ENCODE assay signal across 12 cellular contexts in genomic region chr17:75853410-75853809, GRCh38. TPM values are rescaled to one million over a fixed set of nuclear protein-coding genes. Genes with fewer than 3 reads are reported as not detected.
DNase-seq lines count a peak whose midpoint lies in the region; ATAC-seq, FAIRE-seq and TF ChIP-seq lines count a peak whose summit lies in the region.
"Had no signal": no experiment of that assay in that cellular context is flagged by ENCODE, and none has a peak within 500 bp of the region (broad histone marks: within the 10 kb centered on the region; RNA-seq: fewer than 3 reads in every experiment).

No MANE protein-coding gene starts in this region.

- peaks cover 7 to 23% of the 10 kb centered on the region in 2 experiments for H3K36me3 ChIP-seq in HepG2 (replicated peaks in 1 of 2; ENCODE audit: control insufficient read depth in 1 of 2, insufficient read depth in 2 of 2, low read length in 2 of 2)

- peak overlapping the region; percentile 40 for H3K27ac Mint-ChIP-seq in activated CD8-positive, alpha-beta memory T cell treated with anti-CD3 and anti-CD28 coated beads, Interleukin-2, amount 10 ng/mL, durations not matched to agents 7 days and 5 days

- FAIRE-seq in HepG2 (lab: Jason Lieb, UNC): no peak
- FAIRE-seq: TTC549 had no signal

- 96% methylated on average over 5 of the region's 5 CpGs for WGBS in HepG2 (ENCODE audit: low lambda C conversion rate)

- no peak for TF ChIP-seq EP300 in HepG2 (IDR thresholded peaks at IDR 0.05; ENCODE audit: low read depth in 2 of 2, low read length in 2 of 2)
- TF ChIP-seq EP300 in HepG2 (CRISPR knock-in tag; IDR thresholded peaks at IDR 0.05; ENCODE audit: borderline replicate concordance): no peak

- H3K79me2 ChIP-seq in HepG2 (ENCODE audit: insufficient read depth, low read length): peaks cover 17% of the 10 kb centered on the region

- CTCF ChIA-PET in activated CD8-positive, alpha-beta memory T cell treated with anti-CD3 and anti-CD28 coated beads, Interleukin-2, amount 10 ng/mL, durations not matched to agents 7 days and 5 days (lab: Charles Lee): interaction anchor here (2.8 to 12.8 kb wide), 6 partner anchors 9 to 103 kb away, joined by 9 to 175 read pairs (median 23); partner anchors contain the start of genes TRIM47, TRIM65 and UNC13D
- CTCF ChIA-PET in HepG2 (lab: Yijun Ruan, JAX; ENCODE audit: low intra/inter-chr PET ratio, low total read pairs): no interaction called here

- BruUV-seq in HepG2 (replicated peaks; lab: Mats Ljungman, UMichigan): no TSS peak

- no peak overlapping the region for H3K4me3 ChIP-seq in HepG2 (replicated peaks in 1 of 3; ENCODE audit: insufficient read depth in 1 of 3, low read depth in 2 of 3, low read length in 3 of 3)

- H3K36me3 Mint-ChIP-seq in activated CD8-positive, alpha-beta memory T cell treated with anti-CD3 and anti-CD28 coated beads, Interleukin-2, amount 10 ng/mL, durations not matched to agents 7 days and 5 days: peaks cover 12% of the 10 kb centered on the region

- POLR2A ChIA-PET in HepG2 (lab: Yijun Ruan, JAX): interaction anchor here (0.5 to 12.8 kb wide), 5 partner anchors 8 to 135 kb away, joined by 3 to 454 read pairs (median 46); partner anchors contain the start of genes TRIM47 and UNC13D

- ATAC-seq in activated CD8-positive, alpha-beta memory T cell treated with anti-CD3 and anti-CD28 coated beads, Interleukin-2, amount 10 ng/mL, durations not matched to agents 7 days and 5 days: no peak
- ATAC-seq in HepG2 (no peak), HG03025 (IDR thresholded peaks at IDR 0.05; ENCODE audit: low FRiP score, unreplicated experiment) (no peak), left ventricle myocardium superior (no peak)

- TF ChIP-seq RAD21 in HepG2 (CRISPR knock-in tag; IDR thresholded peaks at IDR 0.05): no peak

- H3K27me3 Mint-ChIP-seq in activated CD8-positive, alpha-beta memory T cell treated with anti-CD3 and anti-CD28 coated beads, Interleukin-2, amount 10 ng/mL, durations not matched to agents 7 days and 5 days: no peaks in the 10 kb centered on the region

- no peak for TF ChIP-seq POLR2A in HepG2 (IDR thresholded peaks at IDR 0.05; ENCODE audit: insufficient read depth in 1 of 2, low read depth in 2 of 2, low read length in 2 of 2)

- in situ Hi-C loops in HepG2 (cut with HindIII; ENCODE audit: extremely low pct_ligation_motif_present, low pct_unique_long_range_greater_than_20kb): no loop called here

- intact Hi-C loops in HepG2 (cut with micrococcal nuclease; ENCODE audit: unreplicated experiment): no loop called here
- intact Hi-C loops in left ventricle myocardium superior (cut with micrococcal nuclease): no loop called here

- H3K27ac ChIP-seq in HepG2 (ENCODE audit: extremely low read length, insufficient read depth, low read length) (no peak overlapping the region), substantia nigra (ENCODE audit: low read depth, low read length, poor library complexity, severe bottlenecking) (peak overlapping the region; percentile 30)

- H3K4me1 Mint-ChIP-seq in activated CD8-positive, alpha-beta memory T cell treated with anti-CD3 and anti-CD28 coated beads, Interleukin-2, amount 10 ng/mL, durations not matched to agents 7 days and 5 days: peaks cover 33% of the 10 kb centered on the region

- H2AFZ ChIP-seq in HepG2 (ENCODE audit: low read length): no peak overlapping the region

- no peak for TF ChIP-seq CTCF in HepG2 (CRISPR knock-in tag; IDR thresholded peaks at IDR 0.05)

- no peak for DNase-seq in activated CD8-positive, alpha-beta memory T cell treated with anti-CD3 and anti-CD28 coated beads, Interleukin-2, amount 10 ng/mL, durations not matched to agents 7 days and 5 days
- no peak for DNase-seq in activated CD8-positive, alpha-beta memory T cell treated with anti-CD3 and anti-CD28 coated beads, Interleukin-2, amount 50 U/mL, for 4 hours
- DNase-seq in astrocyte of the hippocampus (ENCODE audit: low read depth, low spot score): peak; percentile 57
- DNase-seq in HepG2 (ENCODE audit: low spot score): no peak
- no peak for DNase-seq in substantia nigra (lab: John Stamatoyannopoulos, UW)
- no peak for DNase-seq in NCI-H2107 (lab: John Stamatoyannopoulos, UW)
- no peak for DNase-seq in left ventricle myocardium superior
- DNase-seq: effector memory CD4-positive, alpha-beta T cell; NCI-H2029 had no signal

- H3K9ac ChIP-seq in HepG2 (ENCODE audit: insufficient read depth, low read depth, low read length): no peak overlapping the region

- H3K4me3 Mint-ChIP-seq in activated CD8-positive, alpha-beta memory T cell treated with anti-CD3 and anti-CD28 coated beads, Interleukin-2, amount 10 ng/mL, durations not matched to agents 7 days and 5 days: no peak overlapping the region

- H3K9me3 ChIP-seq in HepG2 (ENCODE audit: low read length): no peaks in the 10 kb centered on the region
- H3K9me3 ChIP-seq: tibial nerve had no signal

- H3K9me3 Mint-ChIP-seq in activated CD8-positive, alpha-beta memory T cell treated with anti-CD3 and anti-CD28 coated beads, Interleukin-2, amount 10 ng/mL, durations not matched to agents 7 days and 5 days (ENCODE audit: low read depth): no peaks in the 10 kb centered on the region

- no peaks in the 10 kb centered on the region; a peak in 1 of 5 replicates for H3K27me3 ChIP-seq in HepG2 (ENCODE audit: control insufficient read depth in 1 of 2, insufficient read depth in 2 of 2, low read length in 2 of 2)
- H3K27me3 ChIP-seq: tibial nerve had no signal

- H3K4me2 ChIP-seq in HepG2 (ENCODE audit: low read depth, low read length): no peak overlapping the region

- peaks cover 4% of the 10 kb centered on the region; the same call in 1 of the 2 replicates for H4K20me1 ChIP-seq in HepG2 (ENCODE audit: insufficient read depth, low read length)

- peaks cover 52% of the 10 kb centered on the region for H3K4me1 ChIP-seq in HepG2 (ENCODE audit: insufficient read depth, low read length)

RNA-seq across cellular contexts. Expression of gene WBP2, which starts 1.7 kb away (rescaled TPM):
- 10 to 100 TPM; 71.3 to 79.1 TPM for total RNA-seq in activated CD8-positive, alpha-beta memory T cell treated with anti-CD3 and anti-CD28 coated beads, Interleukin-2, amount 10 ng/mL, durations not matched to agents 7 days and 5 days
- total RNA-seq in HepG2 (2016; rRNA removed; fragmentation: Illumina TruSeq; extraction: Trizol): 28.2 and 29.2 TPM in 2 replicates
- 15.4 and 19.3 TPM in 2 replicates for total RNA-seq in HepG2 (2016; cell fraction: cytosol; rRNA removed; fragmentation: Illumina TruSeq; extraction: Trizol; ENCODE audit: low read depth)
- 23.5 and 33.2 TPM in 2 replicates for total RNA-seq in HepG2 (2016; cell fraction: insoluble cytoplasmic fraction; rRNA removed; fragmentation: Illumina TruSeq; extraction: Trizol)
- 22.1 and 25.3 TPM in 2 replicates for total RNA-seq in HepG2 (2016; cell fraction: membrane; rRNA removed; fragmentation: Illumina TruSeq; extraction: Trizol)
- 17.9 and 23.5 TPM in 2 replicates for total RNA-seq in HepG2 (2016; cell fraction: nucleus; rRNA removed; fragmentation: Illumina TruSeq; extraction: Trizol)
- 29.5 and 34.6 TPM in 2 replicates for polyA plus RNA-seq in HepG2 (2011; rRNA removed)
- 24.9 and 26.1 TPM in 2 replicates for polyA plus RNA-seq in HepG2 (2011; cell fraction: cytosol; rRNA removed)
- 77.1 and 77.4 TPM in 2 replicates for polyA plus RNA-seq in HepG2 (2011; cell fraction: nucleus; rRNA removed)
- 95.2 and 97.1 TPM in 2 replicates for polyA plus RNA-seq in HepG2 (2012)
- polyA plus RNA-seq in HepG2 (2016; cell fraction: cytosol; fragmentation: Illumina TruSeq; extraction: Trizol; ENCODE audit: low read depth): 14.4 and 17.2 TPM in 2 replicates
- 51.6 and 76.7 TPM in 2 replicates for polyA plus RNA-seq in HepG2 (2016; cell fraction: insoluble cytoplasmic fraction; fragmentation: Illumina TruSeq; extraction: Trizol; ENCODE audit: low read depth)
- 27.3 and 29.7 TPM in 2 replicates for polyA plus RNA-seq in HepG2 (2016; cell fraction: membrane; fragmentation: Illumina TruSeq; extraction: Trizol; ENCODE audit: low read depth)
- polyA plus RNA-seq in HepG2 (2016; cell fraction: nucleus; fragmentation: Illumina TruSeq; extraction: Trizol; ENCODE audit: insufficient read depth, low read depth): 87.1 and 89.4 TPM in 2 replicates
- polyA minus RNA-seq in HepG2 (2011; rRNA and poly(A)+ RNA removed; ENCODE audit: low replicate concordance): 39.8 and 42.3 TPM in 2 replicates
- 35.5 and 39.9 TPM in 2 replicates for polyA minus RNA-seq in HepG2 (2011; cell fraction: cytosol; rRNA and poly(A)+ RNA removed)
- polyA minus RNA-seq in HepG2 (2011; cell fraction: nucleus; rRNA and poly(A)+ RNA removed): 30.1 and 38.2 TPM in 2 replicates
- 152 TPM for total RNA-seq in left ventricle myocardium superior

RNA-seq across cellular contexts. Expression of gene UNC13D, which starts 9.2 kb away (rescaled TPM):
- total RNA-seq in activated CD8-positive, alpha-beta memory T cell treated with anti-CD3 and anti-CD28 coated beads, Interleukin-2, amount 10 ng/mL, durations not matched to agents 7 days and 5 days: 100 to 1,000 TPM; 212 to 218 TPM
- total RNA-seq in HepG2 (2016; rRNA removed; fragmentation: Illumina TruSeq; extraction: Trizol) (27.2 and 42.7 TPM in 2 replicates), left ventricle myocardium superior (8.6 TPM)
- 14.5 and 15.7 TPM in 2 replicates for total RNA-seq in HepG2 (2016; cell fraction: cytosol; rRNA removed; fragmentation: Illumina TruSeq; extraction: Trizol; ENCODE audit: low read depth)
- total RNA-seq in HepG2 (2016; cell fraction: insoluble cytoplasmic fraction; rRNA removed; fragmentation: Illumina TruSeq; extraction: Trizol): 22.9 and 43.4 TPM in 2 replicates
- 23.8 and 27.2 TPM in 2 replicates for total RNA-seq in HepG2 (2016; cell fraction: membrane; rRNA removed; fragmentation: Illumina TruSeq; extraction: Trizol)
- total RNA-seq in HepG2 (2016; cell fraction: nucleus; rRNA removed; fragmentation: Illumina TruSeq; extraction: Trizol): 38.7 and 48.5 TPM in 2 replicates
- 29.7 and 40.0 TPM in 2 replicates for polyA plus RNA-seq in HepG2 (2011; rRNA removed)
- polyA plus RNA-seq in HepG2 (2011; cell fraction: cytosol; rRNA removed): 7.5 and 12.9 TPM in 2 replicates
- polyA plus RNA-seq in HepG2 (2011; cell fraction: nucleus; rRNA removed): 244 and 327 TPM in 2 replicates
- polyA plus RNA-seq in HepG2 (2012): 21.7 and 27.3 TPM in 2 replicates
- polyA plus RNA-seq in HepG2 (2016; cell fraction: cytosol; fragmentation: Illumina TruSeq; extraction: Trizol; ENCODE audit: low read depth): 6.0 and 6.9 TPM in 2 replicates
- 21.6 and 29.9 TPM in 2 replicates for polyA plus RNA-seq in HepG2 (2016; cell fraction: insoluble cytoplasmic fraction; fragmentation: Illumina TruSeq; extraction: Trizol; ENCODE audit: low read depth)
- 17.3 and 18.9 TPM in 2 replicates for polyA plus RNA-seq in HepG2 (2016; cell fraction: membrane; fragmentation: Illumina TruSeq; extraction: Trizol; ENCODE audit: low read depth)
- polyA plus RNA-seq in HepG2 (2016; cell fraction: nucleus; fragmentation: Illumina TruSeq; extraction: Trizol; ENCODE audit: insufficient read depth, low read depth): 126 and 127 TPM in 2 replicates
- 76.6 and 82.7 TPM in 2 replicates for polyA minus RNA-seq in HepG2 (2011; rRNA and poly(A)+ RNA removed; ENCODE audit: low replicate concordance)
- 20.3 and 24.5 TPM in 2 replicates for polyA minus RNA-seq in HepG2 (2011; cell fraction: cytosol; rRNA and poly(A)+ RNA removed)
- polyA minus RNA-seq in HepG2 (2011; cell fraction: nucleus; rRNA and poly(A)+ RNA removed): 59.1 and 68.5 TPM in 2 replicates

RNA-seq across cellular contexts. Expression of gene TRIM47, which starts 25.0 kb away (rescaled TPM):
- 10 to 100 TPM; 13.4 to 24.3 TPM for total RNA-seq in activated CD8-positive, alpha-beta memory T cell treated with anti-CD3 and anti-CD28 coated beads, Interleukin-2, amount 10 ng/mL, durations not matched to agents 7 days and 5 days
- total RNA-seq in HepG2 (2016; rRNA removed; fragmentation: Illumina TruSeq; extraction: Trizol) (59.7 and 82.0 TPM in 2 replicates), left ventricle myocardium superior (24.4 TPM)
- 24.8 and 27.6 TPM in 2 replicates for total RNA-seq in HepG2 (2016; cell fraction: cytosol; rRNA removed; fragmentation: Illumina TruSeq; extraction: Trizol; ENCODE audit: low read depth)
- 52.0 and 87.1 TPM in 2 replicates for total RNA-seq in HepG2 (2016; cell fraction: insoluble cytoplasmic fraction; rRNA removed; fragmentation: Illumina TruSeq; extraction: Trizol)
- 34.8 and 37.7 TPM in 2 replicates for total RNA-seq in HepG2 (2016; cell fraction: membrane; rRNA removed; fragmentation: Illumina TruSeq; extraction: Trizol)
- 65.7 and 73.6 TPM in 2 replicates for total RNA-seq in HepG2 (2016; cell fraction: nucleus; rRNA removed; fragmentation: Illumina TruSeq; extraction: Trizol)
- polyA plus RNA-seq in HepG2 (2011; rRNA removed): 33.5 and 45.8 TPM in 2 replicates
- 29.2 and 33.8 TPM in 2 replicates for polyA plus RNA-seq in HepG2 (2011; cell fraction: cytosol; rRNA removed)
- 126 and 158 TPM in 2 replicates for polyA plus RNA-seq in HepG2 (2011; cell fraction: nucleus; rRNA removed)
- 46.3 and 58.3 TPM in 2 replicates for polyA plus RNA-seq in HepG2 (2012)
- 11.8 and 13.6 TPM in 2 replicates for polyA plus RNA-seq in HepG2 (2016; cell fraction: cytosol; fragmentation: Illumina TruSeq; extraction: Trizol; ENCODE audit: low read depth)
- polyA plus RNA-seq in HepG2 (2016; cell fraction: insoluble cytoplasmic fraction; fragmentation: Illumina TruSeq; extraction: Trizol; ENCODE audit: low read depth): 67.4 and 93.5 TPM in 2 replicates
- polyA plus RNA-seq in HepG2 (2016; cell fraction: membrane; fragmentation: Illumina TruSeq; extraction: Trizol; ENCODE audit: low read depth): 24.7 and 30.6 TPM in 2 replicates
- polyA plus RNA-seq in HepG2 (2016; cell fraction: nucleus; fragmentation: Illumina TruSeq; extraction: Trizol; ENCODE audit: insufficient read depth, low read depth): 129 and 138 TPM in 2 replicates
- polyA minus RNA-seq in HepG2 (2011; rRNA and poly(A)+ RNA removed; ENCODE audit: low replicate concordance): 24.4 and 64.0 TPM in 2 replicates
- polyA minus RNA-seq in HepG2 (2011; cell fraction: cytosol; rRNA and poly(A)+ RNA removed): 30.4 and 41.4 TPM in 2 replicates
- 31.9 and 40.8 TPM in 2 replicates for polyA minus RNA-seq in HepG2 (2011; cell fraction: nucleus; rRNA and poly(A)+ RNA removed)

RNA-seq across cellular contexts. Expression of gene TRIM65, which starts 43.3 kb away (rescaled TPM):
- total RNA-seq in activated CD8-positive, alpha-beta memory T cell treated with anti-CD3 and anti-CD28 coated beads, Interleukin-2, amount 10 ng/mL, durations not matched to agents 7 days and 5 days: 10 to 100 TPM; 33.3 to 33.6 TPM
- 22.4 and 24.6 TPM in 2 replicates for total RNA-seq in HepG2 (2016; rRNA removed; fragmentation: Illumina TruSeq; extraction: Trizol)
- 3.6 and 3.8 TPM in 2 replicates for total RNA-seq in HepG2 (2016; cell fraction: cytosol; rRNA removed; fragmentation: Illumina TruSeq; extraction: Trizol; ENCODE audit: low read depth)
- total RNA-seq in HepG2 (2016; cell fraction: insoluble cytoplasmic fraction; rRNA removed; fragmentation: Illumina TruSeq; extraction: Trizol): 23.0 and 23.6 TPM in 2 replicates
- 8.9 and 9.0 TPM in 2 replicates for total RNA-seq in HepG2 (2016; cell fraction: membrane; rRNA removed; fragmentation: Illumina TruSeq; extraction: Trizol)
- 11.5 and 14.9 TPM in 2 replicates for total RNA-seq in HepG2 (2016; cell fraction: nucleus; rRNA removed; fragmentation: Illumina TruSeq; extraction: Trizol)
- 10.3 and 15.2 TPM in 2 replicates for polyA plus RNA-seq in HepG2 (2011; rRNA removed)
- polyA plus RNA-seq in HepG2 (2011; cell fraction: cytosol; rRNA removed): 10.5 and 11.9 TPM in 2 replicates
- 14.3 and 15.6 TPM in 2 replicates for polyA plus RNA-seq in HepG2 (2011; cell fraction: nucleus; rRNA removed)
- polyA plus RNA-seq in HepG2 (2012): 9.0 and 10.3 TPM in 2 replicates
- polyA plus RNA-seq in HepG2 (2016; cell fraction: cytosol; fragmentation: Illumina TruSeq; extraction: Trizol; ENCODE audit: low read depth): 2.4 and 2.5 TPM in 2 replicates
- 18.6 and 20.0 TPM in 2 replicates for polyA plus RNA-seq in HepG2 (2016; cell fraction: insoluble cytoplasmic fraction; fragmentation: Illumina TruSeq; extraction: Trizol; ENCODE audit: low read depth)
- 5.1 and 5.7 TPM in 2 replicates for polyA plus RNA-seq in HepG2 (2016; cell fraction: membrane; fragmentation: Illumina TruSeq; extraction: Trizol; ENCODE audit: low read depth)
- polyA plus RNA-seq in HepG2 (2016; cell fraction: nucleus; fragmentation: Illumina TruSeq; extraction: Trizol; ENCODE audit: insufficient read depth, low read depth): 31.5 and 31.7 TPM in 2 replicates
- 13.4 and 15.0 TPM in 2 replicates for polyA minus RNA-seq in HepG2 (2011; rRNA and poly(A)+ RNA removed; ENCODE audit: low replicate concordance)
- polyA minus RNA-seq in HepG2 (2011; cell fraction: cytosol; rRNA and poly(A)+ RNA removed): 8.8 and 8.9 TPM in 2 replicates
- polyA minus RNA-seq in HepG2 (2011; cell fraction: nucleus; rRNA and poly(A)+ RNA removed): 4.0 and 5.3 TPM in 2 replicates
- 11.4 TPM for total RNA-seq in left ventricle myocardium superior

RNA-seq across cellular contexts. Expression of gene MRPL38, which starts 51.3 kb away (rescaled TPM):
- 100 to 1,000 TPM; 115 to 139 TPM for total RNA-seq in activated CD8-positive, alpha-beta memory T cell treated with anti-CD3 and anti-CD28 coated beads, Interleukin-2, amount 10 ng/mL, durations not matched to agents 7 days and 5 days
- 88.8 and 125 TPM in 2 replicates for total RNA-seq in HepG2 (2016; rRNA removed; fragmentation: Illumina TruSeq; extraction: Trizol)
- 53.2 and 53.6 TPM in 2 replicates for total RNA-seq in HepG2 (2016; cell fraction: cytosol; rRNA removed; fragmentation: Illumina TruSeq; extraction: Trizol; ENCODE audit: low read depth)
- 73.5 and 128 TPM in 2 replicates for total RNA-seq in HepG2 (2016; cell fraction: insoluble cytoplasmic fraction; rRNA removed; fragmentation: Illumina TruSeq; extraction: Trizol)
- total RNA-seq in HepG2 (2016; cell fraction: membrane; rRNA removed; fragmentation: Illumina TruSeq; extraction: Trizol): 62.4 and 67.5 TPM in 2 replicates
- 71.0 and 89.4 TPM in 2 replicates for total RNA-seq in HepG2 (2016; cell fraction: nucleus; rRNA removed; fragmentation: Illumina TruSeq; extraction: Trizol)
- polyA plus RNA-seq in HepG2 (2011; rRNA removed): 83.7 and 91.0 TPM in 2 replicates
- polyA plus RNA-seq in HepG2 (2011; cell fraction: cytosol; rRNA removed): 36.5 and 58.7 TPM in 2 replicates
- 354 and 357 TPM in 2 replicates for polyA plus RNA-seq in HepG2 (2011; cell fraction: nucleus; rRNA removed)
- 56.1 and 67.2 TPM in 2 replicates for polyA plus RNA-seq in HepG2 (2012)
- 36.0 and 42.4 TPM in 2 replicates for polyA plus RNA-seq in HepG2 (2016; cell fraction: cytosol; fragmentation: Illumina TruSeq; extraction: Trizol; ENCODE audit: low read depth)
- 69.7 and 88.6 TPM in 2 replicates for polyA plus RNA-seq in HepG2 (2016; cell fraction: insoluble cytoplasmic fraction; fragmentation: Illumina TruSeq; extraction: Trizol; ENCODE audit: low read depth)
- 48.5 and 49.3 TPM in 2 replicates for polyA plus RNA-seq in HepG2 (2016; cell fraction: membrane; fragmentation: Illumina TruSeq; extraction: Trizol; ENCODE audit: low read depth)
- 191 and 212 TPM in 2 replicates for polyA plus RNA-seq in HepG2 (2016; cell fraction: nucleus; fragmentation: Illumina TruSeq; extraction: Trizol; ENCODE audit: insufficient read depth, low read depth)
- 110 and 142 TPM in 2 replicates for polyA minus RNA-seq in HepG2 (2011; rRNA and poly(A)+ RNA removed; ENCODE audit: low replicate concordance)
- 44.8 and 58.7 TPM in 2 replicates for polyA minus RNA-seq in HepG2 (2011; cell fraction: cytosol; rRNA and poly(A)+ RNA removed)
- 57.4 and 57.8 TPM in 2 replicates for polyA minus RNA-seq in HepG2 (2011; cell fraction: nucleus; rRNA and poly(A)+ RNA removed)
- total RNA-seq in left ventricle myocardium superior: 124 TPM
